Comparison of ENCODE assay signal across 1 cellular context in genomic region chr7:121500659-121501058, GRCh38.
TF ChIP-seq lines count a peak whose summit lies in the region.

No MANE protein-coding gene starts in this region.

TF ChIP-seq in GM12878, 131 proteins besides CTCF, POLR2A, EP300 and RAD21 (continued from another document):
- TF ChIP-seq HSF1 (IDR thresholded peaks at IDR 0.05; ENCODE audit: low read depth, low read length) (no peak), DPF2 (IDR thresholded peaks at IDR 0.05) (0 out of 2 replicates have a peak, but pooled peaks have one; percentile 33), CREB1 (IDR thresholded peaks at IDR 0.05; ENCODE audit: low read depth) (no peak), SIX5 (IDR thresholded peaks at IDR 0.05; ENCODE audit: low read depth, low read length, severe bottlenecking) (no peak), SUZ12 (IDR thresholded peaks at IDR 0.05; ENCODE audit: unreplicated experiment) (no peak), KDM1A (IDR thresholded peaks at IDR 0.05; ENCODE audit: borderline replicate concordance) (no peak), STAT1 (conservative IDR thresholded peaks at IDR 0.05) (no peak), NR2C1 (IDR thresholded peaks at IDR 0.05) (no peak), BCLAF1 (IDR thresholded peaks at IDR 0.05) (no peak), BCL11A (IDR thresholded peaks at IDR 0.05; ENCODE audit: low read depth, low read length) (0 out of 2 replicates have a peak, but pooled peaks have one; percentile 33), SUPT20H (IDR thresholded peaks at IDR 0.05; ENCODE audit: borderline replicate concordance, control insufficient read depth, low read depth, low read length) (no peak), MYC (IDR thresholded peaks at IDR 0.05; ENCODE audit: insufficient read depth, insufficient read length, insufficient replicate concordance, low read length, severe bottlenecking) (no peak), RBBP5 (conservative IDR thresholded peaks at IDR 0.05) (no peak), MYB (IDR thresholded peaks at IDR 0.05; ENCODE audit: borderline replicate concordance, low read depth, low read length) (no peak), CHD1 (IDR thresholded peaks at IDR 0.05; ENCODE audit: low read depth, low read length) (no peak), IRF4 (IDR thresholded peaks at IDR 0.05; ENCODE audit: low read depth, low read length) (no peak), RELB (IDR thresholded peaks at IDR 0.05; ENCODE audit: low read depth) (no peak), IKZF1 (conservative IDR thresholded peaks at IDR 0.05) (0 out of 2 replicates have a peak, but pooled peaks have one; percentile 18), FOXM1 (IDR thresholded peaks at IDR 0.05; ENCODE audit: low read depth, low read length) (peak; percentile 43; the same call in 1 of the 2 replicates), BRCA1 (IDR thresholded peaks at IDR 0.05; ENCODE audit: low read depth, low read length) (no peak), ATF7 (IDR thresholded peaks at IDR 0.05; ENCODE audit: low read depth) (no peak), ZZZ3 (IDR thresholded peaks at IDR 0.05; ENCODE audit: control insufficient read depth, insufficient read length, low read depth) (no peak), ZBTB11 (CRISPR knock-in tag; IDR thresholded peaks at IDR 0.05) (no peak), BACH1 (IDR thresholded peaks at IDR 0.05; ENCODE audit: borderline replicate concordance) (no peak), CBX3 (IDR thresholded peaks at IDR 0.05; ENCODE audit: borderline replicate concordance, low read depth) (no peak), NR2F1 (conservative IDR thresholded peaks at IDR 0.05) (peak; percentile 68; the same call in 1 of the 2 replicates), ZNF217 (IDR thresholded peaks at IDR 0.05) (peak; percentile 64; the same call in 1 of the 2 replicates), IKZF2 (IDR thresholded peaks at IDR 0.05) (no peak), NBN (IDR thresholded peaks at IDR 0.05) (no peak), NFXL1 (IDR thresholded peaks at IDR 0.05; ENCODE audit: borderline replicate concordance) (no peak), HDAC2 (IDR thresholded peaks at IDR 0.05) (no peak), PKNOX1 (IDR thresholded peaks at IDR 0.05) (no peak), ZNF274 (IDR thresholded peaks at IDR 0.05; ENCODE audit: insufficient read depth, insufficient read length) (no peak)
